Comparison of ENCODE assay signal across 17 cellular contexts in the genomic region with DNA sequence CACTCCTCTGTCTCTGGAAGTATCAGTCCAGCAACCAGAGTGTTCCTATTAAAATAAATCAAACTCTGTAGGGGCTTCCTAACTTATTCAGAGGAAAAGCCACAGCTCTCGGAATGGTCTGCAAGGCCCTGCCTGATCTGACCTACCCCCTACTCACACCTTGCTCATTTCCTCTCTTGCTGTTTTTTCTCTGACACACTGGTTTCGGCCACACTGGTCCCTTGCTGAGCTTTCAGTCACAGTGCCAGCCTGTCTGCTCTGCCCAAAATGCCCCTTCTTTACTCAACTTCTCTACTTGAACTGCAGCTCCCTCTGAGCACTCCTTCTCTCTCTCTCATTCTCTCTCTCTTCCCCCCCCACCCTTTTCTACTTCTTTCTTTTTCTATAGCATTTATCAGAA.
A peak's percentile ranks its signal among the peaks of the same experiment; 100 is the strongest.
DNase-seq lines count a peak whose midpoint lies in the region; ATAC-seq and TF ChIP-seq lines count a peak whose summit lies in the region.
"Had no signal": no experiment of that assay in that cellular context is flagged by ENCODE, and none has a peak within 500 bp of the region (broad histone marks: within the 10 kb centered on the region; RNA-seq: fewer than 3 reads in every experiment).

No MANE protein-coding gene starts in this region.

- H3K36me3 ChIP-seq in GM23338 (ENCODE audit: insufficient read depth) (no peaks in the 10 kb centered on the region), OCI-LY1 (ENCODE audit: insufficient read depth, low read length) (no peaks in the 10 kb centered on the region)
- H3K36me3 ChIP-seq: breast epithelium, WERI-Rb-1 had no signal

- H3K27me3 Mint-ChIP-seq in GM23338 (ENCODE audit: insufficient read depth, low read depth, poor library complexity), result peaks cover 2% of the 10 kb centered on the region
- H3K27me3 Mint-ChIP-seq in nephron progenitor cell (ENCODE audit: low read depth, poor library complexity), result peaks cover 3% of the 10 kb centered on the region
- H3K27me3 Mint-ChIP-seq: CD4-positive, alpha-beta memory T cell had no signal

- H4K20me1 ChIP-seq in GM23338 (replicated peaks; ENCODE audit: insufficient read depth) (no peaks in the 10 kb centered on the region), OCI-LY1 (ENCODE audit: insufficient read depth, low read length) (no peaks in the 10 kb centered on the region)

- H3K4me1 ChIP-seq in GM23338 (ENCODE audit: insufficient read depth), result peaks cover 22% of the 10 kb centered on the region
- H3K4me1 ChIP-seq in OCI-LY1 (ENCODE audit: insufficient read depth, low read length, severe bottlenecking), result peaks cover 40% of the 10 kb centered on the region
- H3K4me1 ChIP-seq: breast epithelium had no signal

- H3K4me1 Mint-ChIP-seq in GM23338 (peaks cover 14% of the 10 kb centered on the region; the same call in 2 of the 3 replicates), nephron progenitor cell (peaks cover 27% of the 10 kb centered on the region)

- H3K36me3 Mint-ChIP-seq in GM23338 (ENCODE audit: low read depth) (no peaks in the 10 kb centered on the region), nephron progenitor cell (ENCODE audit: low read depth) (no peaks in the 10 kb centered on the region)

- H3K79me2 ChIP-seq in GM23338 (replicated peaks; ENCODE audit: insufficient read depth) (no peaks in the 10 kb centered on the region), OCI-LY1 (ENCODE audit: insufficient read depth, low read length) (no peaks in the 10 kb centered on the region)

- H3K9me2 ChIP-seq in GM23338 (ENCODE audit: insufficient read depth) (no peaks in the 10 kb centered on the region; the same call in 1 of the 2 replicates), OCI-LY1 (ENCODE audit: low read depth, low read length) (no peaks in the 10 kb centered on the region)

- no peak overlapping the region for H3K4me2 ChIP-seq in GM23338
- peak overlapping the region; percentile 40 for H3K4me2 ChIP-seq in OCI-LY1 (ENCODE audit: low read length)
- H3K4me2 ChIP-seq: smooth muscle cell had no signal

- H3K4me3 ChIP-seq in GM23338, result no peak overlapping the region
- H3K4me3 ChIP-seq in OCI-LY1 (ENCODE audit: low read depth, low read length, poor library complexity, severe bottlenecking), result no peak overlapping the region
- H3K4me3 ChIP-seq: breast epithelium, smooth muscle cell had no signal

- peak overlapping the region; percentile 71; the same call in 1 of the 2 replicates for H3K27ac Mint-ChIP-seq in GM23338
- peak overlapping the region; percentile 83 for H3K27ac Mint-ChIP-seq in nephron progenitor cell

- H3K9me3 Mint-ChIP-seq in GM23338, result no peaks in the 10 kb centered on the region
- H3K9me3 Mint-ChIP-seq in nephron progenitor cell, result no peaks in the 10 kb centered on the region
- H3K9me3 Mint-ChIP-seq: CD4-positive, alpha-beta memory T cell; neural crest cell had no signal

- H3K27ac ChIP-seq in GM23338 (ENCODE audit: low read depth), result peak overlapping the region; percentile 41; the same call in 1 of the 2 replicates
- peak overlapping the region; percentile 73 for H3K27ac ChIP-seq in OCI-LY1 (ENCODE audit: low read depth, low read length, poor library complexity, severe bottlenecking)
- H3K27ac ChIP-seq: WERI-Rb-1 had no signal

- ATAC-seq in GM19035 (IDR thresholded peaks at IDR 0.05; ENCODE audit: unreplicated experiment), result peak; percentile 65
- ATAC-seq in GM23338, result no peak
- ATAC-seq in GM18519 (IDR thresholded peaks at IDR 0.05; ENCODE audit: low FRiP score, unreplicated experiment), result no peak

- TF ChIP-seq CTCF in GM23338 (conservative IDR thresholded peaks at IDR 0.05; ENCODE audit: low read depth in 2 of 2), result no peak
- no peak for TF ChIP-seq CTCF in OCI-LY1 (IDR thresholded peaks at IDR 0.05; ENCODE audit: low read length)
- TF ChIP-seq CTCF in nephron progenitor cell (IDR thresholded peaks at IDR 0.05), result no peak

- H3F3A ChIP-seq in GM23338 (replicated peaks; ENCODE audit: low read depth) (no peaks in the 10 kb centered on the region), OCI-LY1 (ENCODE audit: insufficient read depth, low read length) (no peaks in the 10 kb centered on the region)

- H3K4me3 Mint-ChIP-seq in GM23338 (no peak overlapping the region), nephron progenitor cell (no peak overlapping the region)
- H3K4me3 Mint-ChIP-seq: CD4-positive, alpha-beta memory T cell; neural crest cell had no signal

- H2AFZ ChIP-seq in GM23338 (no peak overlapping the region), OCI-LY1 (ENCODE audit: low read length) (no peak overlapping the region)

- H3K9ac ChIP-seq in OCI-LY1 (ENCODE audit: low read length), result peak overlapping the region; percentile 19; the same call in 1 of the 2 replicates

- no peaks in the 10 kb centered on the region for H3K9me3 ChIP-seq in OCI-LY1 (ENCODE audit: low read length)
- H3K9me3 ChIP-seq: breast epithelium had no signal

- no peak for DNase-seq in GM23338 (ENCODE audit: low spot score)
- DNase-seq in nephron progenitor cell, result no peak
- no peak for DNase-seq in NCI-H2196 (lab: John Stamatoyannopoulos, UW; ENCODE audit: unreplicated experiment)
- DNase-seq in stimulated activated CD4-positive, alpha-beta T cell treated with anti-CD3 and anti-CD28 coated beads, Interleukin-4, amount 100 ng/mL, for 1 hour, result no peak
- DNase-seq: activated effector memory CD4-positive, alpha-beta T cell treated with Interleukin-2 at 50 U/mL for 16 hours; CD4-positive, alpha-beta memory T cell; GF-D8; head of caudate nucleus; Karpas-422; NCI-H2081 treated with DMSO at 0.1 percent for 48 hours; WERI-Rb-1 had no signal

- H3K27me3 ChIP-seq in GM23338 (ENCODE audit: insufficient read depth) (no peaks in the 10 kb centered on the region), OCI-LY1 (ENCODE audit: insufficient read depth, low read length) (no peaks in the 10 kb centered on the region)
- H3K27me3 ChIP-seq: breast epithelium had no signal

TF ChIP-seq in GM23338, 12 proteins besides CTCF, POLR2A, EP300 and RAD21:
- TF ChIP-seq NANOG (IDR thresholded peaks at IDR 0.05; ENCODE audit: borderline replicate concordance), result no peak
- no peak for TF ChIP-seq EZH2phosphoT487 (IDR thresholded peaks at IDR 0.05; ENCODE audit: unreplicated experiment)
- TF ChIP-seq STAT1 (IDR thresholded peaks at IDR 0.05; ENCODE audit: unreplicated experiment), result no peak
- no peak for TF ChIP-seq ZNF331 (CRISPR knock-in tag; IDR thresholded peaks at IDR 0.05; ENCODE audit: low read depth)
- no peak for TF ChIP-seq ZNF114 (CRISPR knock-in tag; IDR thresholded peaks at IDR 0.05)
- no peak for TF ChIP-seq CREB1 (CRISPR knock-in tag; IDR thresholded peaks at IDR 0.05; ENCODE audit: low read depth)
- TF ChIP-seq, protein P1, sequence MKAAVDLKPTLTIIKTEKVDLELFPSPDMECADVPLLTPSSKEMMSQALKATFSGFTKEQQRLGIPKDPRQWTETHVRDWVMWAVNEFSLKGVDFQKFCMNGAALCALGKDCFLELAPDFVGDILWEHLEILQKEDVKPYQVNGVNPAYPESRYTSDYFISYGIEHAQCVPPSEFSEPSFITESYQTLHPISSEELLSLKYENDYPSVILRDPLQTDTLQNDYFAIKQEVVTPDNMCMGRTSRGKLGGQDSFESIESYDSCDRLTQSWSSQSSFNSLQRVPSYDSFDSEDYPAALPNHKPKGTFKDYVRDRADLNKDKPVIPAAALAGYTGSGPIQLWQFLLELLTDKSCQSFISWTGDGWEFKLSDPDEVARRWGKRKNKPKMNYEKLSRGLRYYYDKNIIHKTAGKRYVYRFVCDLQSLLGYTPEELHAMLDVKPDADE (IDR thresholded peaks at IDR 0.05), result no peak
